13 cellular contexts compared by ENCODE assay signal in the genomic region with DNA sequence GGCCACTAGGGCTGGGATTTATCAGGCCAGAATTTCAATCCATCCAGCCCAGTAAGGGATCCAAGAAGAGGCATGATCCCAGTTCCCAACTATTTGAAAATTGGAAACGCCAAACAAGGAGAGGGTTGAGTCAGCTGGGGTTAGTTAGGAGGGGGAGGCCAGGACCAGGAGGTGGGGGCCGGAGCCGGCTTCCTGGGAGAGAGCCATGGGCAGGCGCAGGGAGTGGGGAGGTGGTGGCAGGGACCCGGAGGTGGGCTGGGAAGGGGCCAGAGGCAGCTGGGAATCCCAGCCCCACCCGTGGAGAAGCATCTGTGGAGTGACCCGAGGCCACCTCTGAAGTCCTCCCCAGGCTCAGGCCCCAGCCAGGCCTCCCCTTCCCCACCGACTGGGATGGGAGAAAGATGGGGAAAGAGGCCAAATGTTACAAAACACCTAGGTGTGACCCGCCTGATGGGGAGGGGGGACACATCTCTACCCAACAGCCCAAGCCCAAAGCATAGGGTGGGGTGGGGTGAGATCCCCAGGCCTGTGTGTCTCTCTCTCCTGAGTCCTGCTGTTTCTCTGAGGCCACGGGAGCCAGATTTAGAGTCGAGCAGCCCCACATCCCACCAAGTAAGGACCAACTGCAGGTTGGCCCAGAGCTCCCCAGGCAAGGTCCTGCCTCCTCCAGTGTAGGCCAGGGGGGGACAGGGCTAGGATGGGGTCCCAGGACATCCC. TPM values are rescaled to one million over a fixed set of nuclear protein-coding genes. Genes with fewer than 3 reads are reported as not detected.
DNase-seq lines count a peak whose midpoint lies in the region; ATAC-seq and TF ChIP-seq lines count a peak whose summit lies in the region.
"Had no signal": no experiment of that assay in that cellular context is flagged by ENCODE, and none has a peak within 500 bp of the region (broad histone marks: within the 10 kb centered on the region; RNA-seq: fewer than 3 reads in every experiment).

No MANE protein-coding gene starts in this region.

- H3K18ac ChIP-seq in neuronal stem cell (ENCODE audit: low read length) = peak overlapping the region; percentile 27

- H4K8ac ChIP-seq in neuronal stem cell (ENCODE audit: low read depth, low read length) = no peak overlapping the region

- H2BK5ac ChIP-seq in neuronal stem cell (ENCODE audit: low read length) = peak overlapping the region; percentile 45

- H3K4me3 ChIP-seq in fibroblast of pulmonary artery (replicated peaks; ENCODE audit: low read depth, low read length) = no peak overlapping the region
- H3K4me3 ChIP-seq in neuronal stem cell (ENCODE audit: low read length in 2 of 2) = no peak overlapping the region
- no peak overlapping the region for H3K4me3 ChIP-seq in upper lobe of left lung
- H3K4me3 ChIP-seq in BE2C (ENCODE audit: low read depth, low read length) = no peak overlapping the region

- no peak overlapping the region for H3K23ac ChIP-seq in neuronal stem cell (ENCODE audit: low read depth, low read length, poor library complexity)

- H3K4me1 ChIP-seq in neuronal stem cell (ENCODE audit: control insufficient read depth in 2 of 2, insufficient read depth in 1 of 2, low read depth in 1 of 2, low read length in 2 of 2) (peaks cover 10 to 26% of the 10 kb centered on the region in 2 donors), upper lobe of left lung (peaks cover 52 to 61% (median 56%) of the 10 kb centered on the region in 4 donors), BE2C (no peaks in the 10 kb centered on the region)

- ATAC-seq in upper lobe of left lung (ENCODE audit: low FRiP score in 2 of 2) = peak in 1 of 2 donors; percentile 82

- H3K36me3 ChIP-seq in neuronal stem cell (replicated peaks in 1 of 2; ENCODE audit: control insufficient read depth in 2 of 2, insufficient read depth in 2 of 2, low read length in 2 of 2) (peaks cover 3 to 6% of the 10 kb centered on the region in 2 donors), upper lobe of left lung (no peaks in the 10 kb centered on the region), BE2C (no peaks in the 10 kb centered on the region)

- H3K9me3 ChIP-seq in neuronal stem cell (replicated peaks in 1 of 2; ENCODE audit: control insufficient read depth in 2 of 2, insufficient read depth in 1 of 2, low read depth in 1 of 2, low read length in 2 of 2) (no peaks in the 10 kb centered on the region), upper lobe of left lung (no peaks in the 10 kb centered on the region), BE2C (no peaks in the 10 kb centered on the region)

- H3K27me3 ChIP-seq in neuronal stem cell (ENCODE audit: control insufficient read depth in 3 of 3, insufficient read depth in 3 of 3, low read depth in 1 of 3, low read length in 3 of 3) = no peaks in the 10 kb centered on the region
- no peaks in the 10 kb centered on the region for H3K27me3 ChIP-seq in upper lobe of left lung
- no peaks in the 10 kb centered on the region for H3K27me3 ChIP-seq in BE2C

- H2BK120ac ChIP-seq in neuronal stem cell (ENCODE audit: low read depth, low read length) = no peak overlapping the region

- H2BK12ac ChIP-seq in neuronal stem cell (ENCODE audit: low read length) = no peak overlapping the region

- TF ChIP-seq CTCF in fibroblast of pulmonary artery (IDR thresholded peaks at IDR 0.05; ENCODE audit: low read length, missing control alignments) = no peak
- TF ChIP-seq CTCF in upper lobe of left lung (IDR thresholded peaks at IDR 0.05) = no peak
- TF ChIP-seq CTCF in BE2C (IDR thresholded peaks at IDR 0.05; ENCODE audit: low read depth, low read length) = no peak

- no peak overlapping the region for H2AFZ ChIP-seq in neuronal stem cell (ENCODE audit: low read length)

- H2AK5ac ChIP-seq in neuronal stem cell (ENCODE audit: low read depth, low read length) = peak overlapping the region; percentile 40

- peak overlapping the region; percentile 55 for H2BK15ac ChIP-seq in neuronal stem cell (ENCODE audit: low read length)

- TF ChIP-seq POLR2A in upper lobe of left lung (IDR thresholded peaks at IDR 0.05) = no peak

- peaks cover 13% of the 10 kb centered on the region for H3K79me1 ChIP-seq in neuronal stem cell (ENCODE audit: low read depth, low read length)

- TF ChIP-seq EP300 in upper lobe of left lung (IDR thresholded peaks at IDR 0.05) = no peak

- H3K4ac ChIP-seq in neuronal stem cell (ENCODE audit: low read length) = no peak overlapping the region

- WGBS in neuronal stem cell (ENCODE audit: extremely low coverage in 2 of 2, insufficient read length in 2 of 2, insufficient replicate concordance in 1 of 2), 2 donors = no CpG with 5 or more reads among the region's 11 CpGs
- 44 to 54% methylated on average over 9 to 11 of the region's 11 CpGs for WGBS in upper lobe of left lung, 2 donors

- DNase-seq in NCI-H226 = peak; percentile 63
- peak; percentile 61 for DNase-seq in fibroblast of pulmonary artery (ENCODE audit: low read depth)
- no peak for DNase-seq in neuronal stem cell (ENCODE audit: low spot score)
- DNase-seq in upper lobe of left lung = peak in 1 of 2 donors; percentile 80
- no peak for DNase-seq in BE2C
- no peak for DNase-seq in NAMALWA (ENCODE audit: low spot score)
- no peak for DNase-seq in activated CD4-positive, alpha-beta T cell treated with anti-CD3 and anti-CD28 coated beads for 4 hours
- no peak for DNase-seq in stimulated activated naive CD4-positive, alpha-beta T cell (lab: John Stamatoyannopoulos, UW)
- DNase-seq: activated CD4-positive, alpha-beta memory T cell treated with anti-CD3 and anti-CD28 coated beads, Interleukin-2, amount 10 ng/mL, durations not matched to agents 7 days and 5 days; DND-41; head of caudate nucleus; NCI-H446 had no signal

- H4K91ac ChIP-seq in neuronal stem cell (ENCODE audit: low read depth, low read length, poor library complexity) = no peak overlapping the region

- H3K4me2 ChIP-seq in neuronal stem cell (ENCODE audit: insufficient read depth, low read length, poor library complexity, severe bottlenecking) = no peak overlapping the region

- H3K9ac ChIP-seq in neuronal stem cell (ENCODE audit: low read depth, low read length, poor library complexity) = peak overlapping the region; percentile 24

- H3K27ac ChIP-seq in neuronal stem cell (replicated peaks; ENCODE audit: low read length) (no peak overlapping the region), upper lobe of left lung (peak overlapping the region; percentile 64 to 85 (median 78))

- H3K14ac ChIP-seq in neuronal stem cell (ENCODE audit: low read length) = no peak overlapping the region

RNA-seq across cellular contexts. Expression of a gene that starts 10.1 kb away (rescaled TPM):
- polyA plus RNA-seq in neuronal stem cell (2013, experiment 1 of 2) = 11.0 TPM
- 10.9 TPM for polyA plus RNA-seq in neuronal stem cell (2013, experiment 2 of 2)
- total RNA-seq in upper lobe of left lung = 100 to 1,000 TPM; 104 to 433 (median 227) TPM
- 1.8 TPM for polyA plus RNA-seq in BE2C (2012; ENCODE audit: insufficient read depth, insufficient read length, low read depth)

RNA-seq across cellular contexts. Expression of a gene that starts 49.9 kb away (rescaled TPM):
- not detected for polyA plus RNA-seq in neuronal stem cell (2013, experiment 1 of 2)
- polyA plus RNA-seq in neuronal stem cell (2013, experiment 2 of 2) = not detected
- 1 to 10 TPM in 2 of 6 donors, not detected in 4; 5.3 to 9.7 TPM for total RNA-seq in upper lobe of left lung
- polyA plus RNA-seq in BE2C (2012; ENCODE audit: insufficient read depth, insufficient read length, low read depth) = not detected
- total RNA-seq: activated CD4-positive, alpha-beta memory T cell treated with anti-CD3 and anti-CD28 coated beads, Interleukin-2, amount 10 ng/mL, durations not matched to agents 7 days and 5 days had no signal
- polyA plus RNA-seq: neural cell had no signal

Comparison
In these comparisons a context has a peak if more than half of its experiments do, and no peak if none do; other contexts are left out.
1. DNase-seq: peak in NCI-H226 (single experiment) and fibroblast of pulmonary artery (single experiment); none in neuronal stem cell (single experiment), BE2C (single experiment), NAMALWA (single experiment), activated CD4-positive, alpha-beta T cell treated with anti-CD3 and anti-CD28 coated beads for 4 hours (0 of 2) and stimulated activated naive CD4-positive, alpha-beta T cell (0 of 6).